ENCODE assay signal across 21 cellular contexts in the genomic region with DNA sequence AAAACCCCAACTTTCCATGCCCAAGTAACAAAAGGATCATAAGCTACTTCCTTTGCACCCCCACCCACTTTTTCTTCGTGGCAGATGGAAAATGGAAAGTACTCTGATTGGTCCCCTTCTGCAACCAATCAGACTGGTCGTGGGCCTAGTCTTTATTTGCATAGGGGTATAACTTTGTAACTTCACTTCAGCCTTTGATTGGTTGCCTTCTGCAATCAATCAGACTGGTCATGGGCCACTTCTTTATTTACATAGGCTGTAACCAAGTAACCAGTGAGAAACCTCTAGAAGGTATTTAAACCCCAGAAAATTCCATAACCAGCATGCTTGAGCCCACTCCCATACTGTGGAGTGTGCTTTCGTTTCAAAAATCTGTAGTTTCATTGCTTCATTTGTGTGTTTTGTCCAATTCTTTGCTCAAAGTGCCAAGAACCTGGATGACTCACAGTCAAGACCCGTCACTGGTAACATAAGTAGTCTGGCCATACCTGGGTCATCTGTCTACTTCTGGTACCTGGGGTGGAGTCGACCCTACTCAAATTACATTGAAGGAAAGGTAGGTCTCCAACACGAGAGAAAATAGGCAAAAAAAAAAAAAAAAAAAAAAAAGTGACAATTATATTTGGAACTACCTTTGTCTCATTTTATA. TPM values are rescaled to one million over a fixed set of nuclear protein-coding genes. Genes with fewer than 3 reads are reported as not detected.
DNase-seq lines count a peak whose midpoint lies in the region; ATAC-seq, FAIRE-seq and TF ChIP-seq lines count a peak whose summit lies in the region.
"Had no signal": no experiment of that assay in that cellular context is flagged by ENCODE, and none has a peak within 500 bp of the region (broad histone marks: within the 10 kb centered on the region; RNA-seq: fewer than 3 reads in every experiment).

No MANE protein-coding gene starts in this region.

- H3K27me3 ChIP-seq in PC-3 (ENCODE audit: low read length): no peaks in the 10 kb centered on the region
- no peaks in the 10 kb centered on the region; a peak in 1 of 4 replicates for H3K27me3 ChIP-seq in GM12878 (replicated peaks in 1 of 2; ENCODE audit: control insufficient read depth in 2 of 2, insufficient read depth in 2 of 2, low read length in 1 of 2)
- H3K27me3 ChIP-seq in left lung: no peaks in the 10 kb centered on the region

- no peaks in the 10 kb centered on the region for H4K20me1 ChIP-seq in PC-3 (ENCODE audit: low read length)
- H4K20me1 ChIP-seq in GM12878 (ENCODE audit: control insufficient read depth, insufficient read depth): no peaks in the 10 kb centered on the region

- H3K9me3 ChIP-seq in PC-3 (ENCODE audit: low read length): no peaks in the 10 kb centered on the region
- no peaks in the 10 kb centered on the region for H3K9me3 ChIP-seq in GM12878 (replicated peaks; ENCODE audit: control insufficient read depth, insufficient read depth, low read length)
- H3K9me3 ChIP-seq in left lung: no peaks in the 10 kb centered on the region

- H3K79me2 ChIP-seq in PC-3 (ENCODE audit: low read length): no peaks in the 10 kb centered on the region; the same call in 1 of the 2 replicates
- H3K79me2 ChIP-seq in GM12878 (ENCODE audit: control insufficient read depth, insufficient read depth, low read length): no peaks in the 10 kb centered on the region

- RAD21 ChIA-PET in GM12878 (lab: Charles Lee; ENCODE audit: unreplicated experiment): no interaction called here

- TF ChIP-seq RAD21 in GM12878 (IDR thresholded peaks at IDR 0.05; ENCODE audit: insufficient read depth, low read depth, low read length): no peak

- CTCF ChIA-PET in PC-3 (lab: Charles Lee) (no interaction called here), GM12878 (lab: Yijun Ruan, JAX) (no interaction called here)

- H3K36me3 ChIP-seq in PC-3 (ENCODE audit: low read depth, low read length): no peaks in the 10 kb centered on the region
- no peaks in the 10 kb centered on the region for H3K36me3 ChIP-seq in GM12878 (ENCODE audit: control insufficient read depth in 2 of 2, insufficient read depth in 2 of 2, low read length in 1 of 2)
- H3K36me3 ChIP-seq in left lung: no peaks in the 10 kb centered on the region

- TF ChIP-seq POLR2A in GM12878 (IDR thresholded peaks at IDR 0.05; ENCODE audit: low read depth, low read length): no peak

- SMC1A ChIA-PET in GM12878 (lab: Charles Lee; ENCODE audit: uncharacterized antibody, unreplicated experiment): interaction anchor here (1.4 kb wide), 1 partner anchor 14 kb away, joined by 3 read pairs; no protein-coding TSS in a partner anchor

- no peaks in the 10 kb centered on the region for H3K9me2 ChIP-seq in PC-3 (replicated peaks; ENCODE audit: low read length)

- in situ Hi-C loops in GM12878 (cut with MboI): no loop called here

- 12% methylated on average over 6 of the region's 6 CpGs for WGBS in GM12878 (ENCODE audit: insufficient coverage, insufficient replicate concordance, low lambda C conversion rate, missing lambda C conversion rate)

- H3K4me1 ChIP-seq in PC-3 (ENCODE audit: insufficient read depth, low read length): peaks cover 19% of the 10 kb centered on the region
- H3K4me1 ChIP-seq in GM12878 (ENCODE audit: control insufficient read depth, insufficient read depth, low read length): no peaks in the 10 kb centered on the region
- peaks cover 0 to 24% of the 10 kb centered on the region in 2 donors for H3K4me1 ChIP-seq in left lung

- ATAC-seq in PC-3: peak; percentile 58; the same call in 1 of the 2 replicates
- no peak for ATAC-seq in GM12878
- ATAC-seq in left lung: peak; percentile 7
- ATAC-seq in HG03432 (IDR thresholded peaks at IDR 0.05; ENCODE audit: unreplicated experiment): no peak

- H3K27ac ChIP-seq in PC-3 (ENCODE audit: low read length) (no peak overlapping the region), GM12878 (ENCODE audit: control insufficient read depth, insufficient read depth) (no peak overlapping the region), left lung (no peak overlapping the region)
- H3K27ac ChIP-seq: SK-N-MC had no signal

- H3K9ac ChIP-seq in PC-3 (ENCODE audit: low read length): no peak overlapping the region
- H3K9ac ChIP-seq in GM12878 (ENCODE audit: control insufficient read depth, insufficient read depth, low read length): no peak overlapping the region

- intact Hi-C loops in PC-3 (cut with micrococcal nuclease) (no loop called here), GM12878 (cut with micrococcal nuclease; ENCODE audit: unreplicated experiment) (no loop called here), left lung (cut with DNase I) (no loop called here)

- H2AFZ ChIP-seq in PC-3 (ENCODE audit: low read length): no peak overlapping the region
- no peak overlapping the region for H2AFZ ChIP-seq in GM12878 (ENCODE audit: control insufficient read depth, low read depth, low read length)

- POLR2A ChIA-PET in PC-3 (lab: Charles Lee; ENCODE audit: unreplicated experiment): no interaction called here
- POLR2A ChIA-PET in GM12878 (lab: Charles Lee): no interaction called here

- no peak for TF ChIP-seq EP300 in GM12878 (IDR thresholded peaks at IDR 0.05; ENCODE audit: borderline replicate concordance in 1 of 2, control insufficient read depth in 1 of 2, low read depth in 2 of 2, low read length in 2 of 2)

- no peak for FAIRE-seq in GM12878 (lab: Jason Lieb, UNC)
- FAIRE-seq: GM18507, H1, RCC 7860 had no signal

- DNase-seq in HT1080 (ENCODE audit: low read depth) (peak; percentile 32), PC-3 (peak; percentile 58), GM12878 (ENCODE audit: low read depth, low spot score) (no peak), left lung (no peak), D341Med (ENCODE audit: low spot score) (no peak), pons (ENCODE audit: low spot score) (no peak)
- DNase-seq in stimulated activated naive CD4-positive, alpha-beta T cell treated with Interleukin-2 at 50 U/mL for 16 hours (lab: John Stamatoyannopoulos, UW): no peak
- DNase-seq: CD4-positive, CD25-positive, alpha-beta regulatory T cell; DMS 273 treated with DMSO at 0.1 percent for 48 hours; KBM-7; NCI-H1105 treated with DMSO at 0.1 percent for 48 hours; NCI-H2029 treated with DMSO at 0.1 percent for 48 hours; NCI-H226; NCI-H510A treated with DMSO at 0.1 percent for 48 hours; NCI-H774; SHP77 had no signal

- no TSS peak for BruUV-seq in PC-3 (replicated peaks; lab: Mats Ljungman, UMichigan)
- no TSS peak for BruUV-seq in GM12878 (replicated peaks; lab: Mats Ljungman, UMichigan)

- H3K4me3 ChIP-seq in PC-3 (ENCODE audit: low read length) (no peak overlapping the region), GM12878 (no peak overlapping the region), left lung (no peak overlapping the region)
- H3K4me3 ChIP-seq: SK-N-MC had no signal

- TF ChIP-seq CTCF in PC-3 (conservative IDR thresholded peaks at IDR 0.05; ENCODE audit: low read depth, low read length) (no peak), GM12878 (IDR thresholded peaks at IDR 0.05 in 2 of 3, conservative IDR thresholded peaks at IDR 0.05 in 1 of 3; ENCODE audit: control insufficient read depth in 2 of 3, extremely low read depth in 1 of 3, insufficient read depth in 1 of 3, low read depth in 3 of 3, low read length in 3 of 3) (no peak), left lung (IDR thresholded peaks at IDR 0.05) (no peak)

- peak overlapping the region; percentile 44 for H3K4me2 ChIP-seq in PC-3 (ENCODE audit: low read length)
- no peak overlapping the region for H3K4me2 ChIP-seq in GM12878 (ENCODE audit: control insufficient read depth, insufficient read depth)

- no peaks in the 10 kb centered on the region for H3F3A ChIP-seq in PC-3 (ENCODE audit: low read length, unreplicated experiment)

TF ChIP-seq in GM12878, 131 proteins besides CTCF, POLR2A, EP300 and RAD21 (continues in another document):
- TF ChIP-seq MTA2 (IDR thresholded peaks at IDR 0.05; ENCODE audit: low read depth) (no peak), SIN3A (IDR thresholded peaks at IDR 0.05; ENCODE audit: low read depth, low read length) (no peak)

RNA-seq across cellular contexts. Expression of a gene that starts 41.9 kb away (rescaled TPM):
- 3.2 and 10.4 TPM in 2 replicates for total RNA-seq in HT1080 (2014; rRNA removed; shearing (Covaris generic))
- polyA plus RNA-seq in HT1080 (2015; cell fraction: cytosol; rRNA removed): 10.0 and 11.2 TPM in 2 replicates
- polyA plus RNA-seq in HT1080 (2015; cell fraction: nucleus; rRNA removed): 3.2 and 4.2 TPM in 2 replicates
- total RNA-seq in PC-3 (2014; rRNA removed) (1.4 and 5.2 TPM in 2 replicates), GM12878 (2014; rRNA removed) (0.23 TPM in 1 of 2 replicates, not detected in the other), GM12878 (2014; rRNA removed; fragmentation: Illumina TruSeq; extraction: Trizol) (not detected in 2 replicates), GM12878 (2021) (not detected in 2 replicates), left lung (10 to 100 TPM; 17.0 to 20.0 TPM)
- not detected in 2 replicates for total RNA-seq in GM12878 (2013; cell fraction: nucleolus; rRNA removed)
- not detected for polyA plus RNA-seq in GM12878 (2011; ENCODE audit: low read depth)
- polyA plus RNA-seq in GM12878 (2011; rRNA removed) (0.07 and 0.11 TPM in 2 replicates), GM12878 (2014; fragmentation: Illumina TruSeq; extraction: Trizol) (not detected in 2 replicates), GM12878 (2014; fragmentation: Nextera tagmentation; extraction: Ambion mirVana) (not detected), GM12878 (2014; rRNA removed) (not detected in 2 replicates), GM12878 (2016; fragmentation: Nextera tagmentation; extraction: Ambion mirVana) (not detected)
- 0.19 and 0.22 TPM in 2 replicates for polyA plus RNA-seq in GM12878 (2011; cell fraction: cytosol; rRNA removed)
- 0.15 TPM in 1 of 2 replicates, not detected in the other for polyA plus RNA-seq in GM12878 (2011; cell fraction: nucleus; rRNA removed)
- polyA plus RNA-seq in GM12878 (2012): not detected in 2 replicates
- polyA minus RNA-seq in GM12878 (2011; rRNA and poly(A)+ RNA removed): 0.15 and 0.22 TPM in 2 replicates
- not detected in 2 replicates for polyA minus RNA-seq in GM12878 (2011; cell fraction: cytosol; rRNA and poly(A)+ RNA removed)
- polyA minus RNA-seq in GM12878 (2011; cell fraction: nucleus; rRNA and poly(A)+ RNA removed): not detected in 2 replicates

Comparison
In these comparisons a context has a peak if more than half of its experiments do, and no peak if none do; other contexts are left out.
1. DNase-seq: peak in HT1080 (single experiment) and PC-3 (single experiment); none in GM12878 (single experiment), left lung (0 of 2), D341Med (single experiment), stimulated activated naive CD4-positive, alpha-beta T cell treated with Interleukin-2 at 50 U/mL for 16 hours (single experiment) and pons (single experiment).
2. ATAC-seq: peak in PC-3 (single experiment) and left lung (single experiment); none in GM12878 (single experiment) and HG03432 (single experiment).